Comparison of ENCODE assay signal across 15 cellular contexts in genomic region chr12:65632131-65632855, GRCh38.
A peak's percentile ranks its signal among the peaks of the same experiment; 100 is the strongest.
DNase-seq lines count a peak whose midpoint lies in the region; ATAC-seq and TF ChIP-seq lines count a peak whose summit lies in the region.
"Had no signal": no experiment of that assay in that cellular context is flagged by ENCODE, and none has a peak within 500 bp of the region (broad histone marks: within the 10 kb centered on the region; RNA-seq: fewer than 3 reads in every experiment).

No MANE protein-coding gene starts in this region.

- H3K4me2 ChIP-seq in GM23338 (no peak overlapping the region), SK-N-SH (peak overlapping the region; percentile 61)

- DNase-seq in GM23338 (ENCODE audit: low spot score) (no peak), SK-N-SH (no peak), fibroblast of peridontal ligament (ENCODE audit: extremely low read depth) (peak; percentile 59), osteocyte (ENCODE audit: extremely low spot score, unreplicated experiment) (no peak), COLO668 (lab: John Stamatoyannopoulos, UW; ENCODE audit: unreplicated experiment) (no peak), upper lobe of right lung (no peak), NCI-H748 (lab: John Stamatoyannopoulos, UW; ENCODE audit: unreplicated experiment) (no peak), SW 1271 (lab: John Stamatoyannopoulos, UW) (no peak)
- DNase-seq: activated CD4-positive, alpha-beta T cell treated with anti-CD3 and anti-CD28 coated beads, Interleukin-2, amount 10 ng/mL, durations not matched to agents 7 days and 5 days; stimulated activated CD4-positive, alpha-beta T cell treated with anti-CD3 and anti-CD28 coated beads, Interleukin-2, amount 100 ng/mL, for 24 hours; stimulated activated naive B cell treated with anti-CD40 and anti-IgM and Interleukin-4, amounts not matched to agents 10 μg/mL and 1 μg/mL and 100 μg/mL, for 72 hours had no signal

- POLR2A ChIA-PET in SK-N-SH (lab: Yijun Ruan, JAX), result no interaction called here

- 18% methylated on average over 5 of the region's 5 CpGs for WGBS in SK-N-SH (ENCODE audit: low lambda C conversion rate)

- H3K36me3 Mint-ChIP-seq in GM23338 (ENCODE audit: low read depth) (no peaks in the 10 kb centered on the region), osteocyte (ENCODE audit: unreplicated experiment) (no peaks in the 10 kb centered on the region)
- H3K36me3 Mint-ChIP-seq: mesothelial cell of epicardium; stimulated activated naive B cell treated with anti-CD40 and anti-IgM and Interleukin-4, amounts not matched to agents 10 μg/mL and 1 μg/mL and 100 μg/mL, for 72 hours had no signal

- H3K4me1 ChIP-seq in GM23338 (ENCODE audit: insufficient read depth) (no peaks in the 10 kb centered on the region), SK-N-SH (ENCODE audit: control insufficient read depth in 1 of 2, insufficient read depth in 2 of 2, low read depth in 1 of 2, low read length in 1 of 2) (peaks cover 0 to 63% of the 10 kb centered on the region in 2 experiments; a peak in 2 of 4 replicates), upper lobe of right lung (no peaks in the 10 kb centered on the region)
- H3K4me1 ChIP-seq: HAP-1 had no signal

- H3K9me3 Mint-ChIP-seq in GM23338, result no peaks in the 10 kb centered on the region
- H3K9me3 Mint-ChIP-seq in osteocyte (ENCODE audit: unreplicated experiment), result no peaks in the 10 kb centered on the region
- H3K9me3 Mint-ChIP-seq: activated CD4-positive, alpha-beta T cell treated with anti-CD3 and anti-CD28 coated beads, Interleukin-2, amount 10 ng/mL, durations not matched to agents 7 days and 5 days; T-helper 1 cell treated with Interleukin-12 subunit alpha and Interleukin-12 subunit beta and Interleukin-4 antibody, amounts not matched to agents 30 μg/mL and 1 μg/mL, for 36 hours had no signal

- H4K20me1 ChIP-seq in GM23338 (replicated peaks; ENCODE audit: insufficient read depth), result no peaks in the 10 kb centered on the region
- H4K20me1 ChIP-seq in SK-N-SH (ENCODE audit: insufficient read depth), result no peaks in the 10 kb centered on the region

- H3K36me3 ChIP-seq in GM23338 (ENCODE audit: insufficient read depth), result no peaks in the 10 kb centered on the region
- H3K36me3 ChIP-seq in SK-N-SH (replicated peaks in 1 of 2; ENCODE audit: control insufficient read depth in 1 of 2, insufficient read depth in 2 of 2, low read length in 1 of 2), result peaks cover 6 to 47% of the 10 kb centered on the region in 2 experiments
- no peaks in the 10 kb centered on the region for H3K36me3 ChIP-seq in upper lobe of right lung
- H3K36me3 ChIP-seq: ascending aorta, HAP-1 had no signal

- no peak for TF ChIP-seq RAD21 in SK-N-SH (IDR thresholded peaks at IDR 0.05; ENCODE audit: low read length)

- H3K9me3 ChIP-seq in SK-N-SH, result no peaks in the 10 kb centered on the region
- no peaks in the 10 kb centered on the region for H3K9me3 ChIP-seq in upper lobe of right lung
- H3K9me3 ChIP-seq: ascending aorta, HAP-1 had no signal

- no peaks in the 10 kb centered on the region for H3F3A ChIP-seq in GM23338 (replicated peaks; ENCODE audit: low read depth)
- peaks cover 69% of the 10 kb centered on the region for H3F3A ChIP-seq in SK-N-SH (replicated peaks; ENCODE audit: insufficient read depth)

- H2AFZ ChIP-seq in GM23338, result 0 out of 2 replicates have a peak overlapping the region, but pooled peaks have one; percentile 32
- H2AFZ ChIP-seq in SK-N-SH (ENCODE audit: low read depth), result no peak overlapping the region

- peaks cover 5% of the 10 kb centered on the region; the same call in 2 of the 3 replicates for H3K4me1 Mint-ChIP-seq in GM23338
- peaks cover 49% of the 10 kb centered on the region for H3K4me1 Mint-ChIP-seq in osteocyte (ENCODE audit: unreplicated experiment)
- H3K4me1 Mint-ChIP-seq: activated CD4-positive, alpha-beta T cell treated with anti-CD3 and anti-CD28 coated beads, Interleukin-2, amount 10 ng/mL, durations not matched to agents 7 days and 5 days; stimulated activated naive B cell treated with anti-CD40 and anti-IgM and Interleukin-4, amounts not matched to agents 10 μg/mL and 1 μg/mL and 100 μg/mL, for 72 hours had no signal

- no peaks in the 10 kb centered on the region for H3K27me3 Mint-ChIP-seq in GM23338 (ENCODE audit: insufficient read depth, low read depth, poor library complexity)
- no peaks in the 10 kb centered on the region for H3K27me3 Mint-ChIP-seq in osteocyte (ENCODE audit: unreplicated experiment)
- H3K27me3 Mint-ChIP-seq: activated CD4-positive, alpha-beta T cell treated with anti-CD3 and anti-CD28 coated beads, Interleukin-2, amount 10 ng/mL, durations not matched to agents 7 days and 5 days had no signal

- TF ChIP-seq EP300 in SK-N-SH (IDR thresholded peaks at IDR 0.05; ENCODE audit: borderline replicate concordance in 1 of 2, low read depth in 1 of 2, low read length in 1 of 2), result no peak

- H3K4me3 ChIP-seq in GM23338 (no peak overlapping the region), SK-N-SH (ENCODE audit: low read depth in 2 of 2, low read length in 1 of 2) (no peak overlapping the region), upper lobe of right lung (no peak overlapping the region)
- H3K4me3 ChIP-seq: ascending aorta, HAP-1 had no signal

- TF ChIP-seq CTCF in GM23338 (conservative IDR thresholded peaks at IDR 0.05; ENCODE audit: low read depth in 2 of 2), result no peak
- TF ChIP-seq CTCF in SK-N-SH (IDR thresholded peaks at IDR 0.05), result no peak
- no peak for TF ChIP-seq CTCF in osteocyte (IDR thresholded peaks at IDR 0.05)
- no peak for TF ChIP-seq CTCF in upper lobe of right lung (IDR thresholded peaks at IDR 0.05)

- H3K79me2 ChIP-seq in GM23338 (replicated peaks; ENCODE audit: insufficient read depth) (no peaks in the 10 kb centered on the region), SK-N-SH (ENCODE audit: insufficient read depth) (peaks cover 73% of the 10 kb centered on the region)

- no peaks in the 10 kb centered on the region for H3K27me3 ChIP-seq in GM23338 (ENCODE audit: insufficient read depth)
- H3K27me3 ChIP-seq in SK-N-SH (ENCODE audit: insufficient read depth), result no peaks in the 10 kb centered on the region
- no peaks in the 10 kb centered on the region for H3K27me3 ChIP-seq in upper lobe of right lung
- H3K27me3 ChIP-seq: ascending aorta had no signal

- H3K4me3 Mint-ChIP-seq in GM23338 (no peak overlapping the region), osteocyte (ENCODE audit: unreplicated experiment) (no peak overlapping the region)
- H3K4me3 Mint-ChIP-seq: activated CD4-positive, alpha-beta T cell treated with anti-CD3 and anti-CD28 coated beads, Interleukin-2, amount 10 ng/mL, durations not matched to agents 7 days and 5 days; mesothelial cell of epicardium; stimulated activated naive B cell treated with anti-CD40 and anti-IgM and Interleukin-4, amounts not matched to agents 10 μg/mL and 1 μg/mL and 100 μg/mL, for 72 hours; T-helper 1 cell treated with Interleukin-12 subunit alpha and Interleukin-12 subunit beta and Interleukin-4 antibody, amounts not matched to agents 30 μg/mL and 1 μg/mL, for 36 hours had no signal

- H3K27ac ChIP-seq in GM23338 (ENCODE audit: low read depth), result no peak overlapping the region
- H3K27ac ChIP-seq in SK-N-SH (ENCODE audit: low read depth in 2 of 2, low read length in 1 of 2), result peak overlapping the region; percentile 78 to 100
- H3K27ac ChIP-seq in upper lobe of right lung, result no peak overlapping the region

- ATAC-seq in GM23338 (no peak), upper lobe of right lung (no peak)
- ATAC-seq: stimulated activated naive B cell treated with anti-CD40 and anti-IgM and Interleukin-4, amounts not matched to agents 10 μg/mL and 1 μg/mL and 100 μg/mL, for 72 hours had no signal

- intact Hi-C loops in upper lobe of right lung (cut with DNase I), result no loop called here

- H3K9ac ChIP-seq in SK-N-SH, result peak overlapping the region; percentile 82

- H3K9me2 ChIP-seq in GM23338 (ENCODE audit: insufficient read depth), result 0 out of 2 replicates have a peak, but pooled peaks cover 3% of the 10 kb centered on the region
- no peaks in the 10 kb centered on the region for H3K9me2 ChIP-seq in SK-N-SH

- CTCF ChIA-PET in SK-N-SH (lab: Yijun Ruan, JAX), result no interaction called here

- no peak overlapping the region for H3K27ac Mint-ChIP-seq in GM23338
- H3K27ac Mint-ChIP-seq in osteocyte (ENCODE audit: unreplicated experiment), result peak overlapping the region; percentile 92
- H3K27ac Mint-ChIP-seq: activated CD4-positive, alpha-beta T cell treated with anti-CD3 and anti-CD28 coated beads, Interleukin-2, amount 10 ng/mL, durations not matched to agents 7 days and 5 days; mesothelial cell of epicardium; stimulated activated naive B cell treated with anti-CD40 and anti-IgM and Interleukin-4, amounts not matched to agents 10 μg/mL and 1 μg/mL and 100 μg/mL, for 72 hours; T-helper 1 cell treated with Interleukin-12 subunit alpha and Interleukin-12 subunit beta and Interleukin-4 antibody, amounts not matched to agents 30 μg/mL and 1 μg/mL, for 36 hours had no signal

TF ChIP-seq in GM23338, 12 proteins besides CTCF, POLR2A, EP300 and RAD21 (continues in another document):
- no peak for TF ChIP-seq EZH2phosphoT487 (IDR thresholded peaks at IDR 0.05; ENCODE audit: unreplicated experiment)

TF ChIP-seq in SK-N-SH, 30 proteins besides CTCF, POLR2A, EP300 and RAD21:
- TF ChIP-seq JUND (IDR thresholded peaks at IDR 0.05) (no peak), NRF1 (IDR thresholded peaks at IDR 0.05; ENCODE audit: low read depth, low read length) (no peak), RFX5 (IDR thresholded peaks at IDR 0.05; ENCODE audit: low read length) (no peak), FOXJ3 (CRISPR knock-in tag; IDR thresholded peaks at IDR 0.05) (no peak), TEAD4 (IDR thresholded peaks at IDR 0.05; ENCODE audit: borderline replicate concordance, insufficient read depth) (no peak), RXRA (IDR thresholded peaks at IDR 0.05; ENCODE audit: borderline replicate concordance, low read depth) (no peak)
- TF ChIP-seq, protein P1, sequence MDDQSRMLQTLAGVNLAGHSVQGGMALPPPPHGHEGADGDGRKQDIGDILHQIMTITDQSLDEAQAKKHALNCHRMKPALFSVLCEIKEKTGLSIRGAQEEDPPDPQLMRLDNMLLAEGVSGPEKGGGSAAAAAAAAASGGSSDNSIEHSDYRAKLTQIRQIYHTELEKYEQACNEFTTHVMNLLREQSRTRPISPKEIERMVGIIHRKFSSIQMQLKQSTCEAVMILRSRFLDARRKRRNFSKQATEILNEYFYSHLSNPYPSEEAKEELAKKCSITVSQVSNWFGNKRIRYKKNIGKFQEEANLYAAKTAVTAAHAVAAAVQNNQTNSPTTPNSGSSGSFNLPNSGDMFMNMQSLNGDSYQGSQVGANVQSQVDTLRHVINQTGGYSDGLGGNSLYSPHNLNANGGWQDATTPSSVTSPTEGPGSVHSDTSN (IDR thresholded peaks at IDR 0.05), result no peak
- TF ChIP-seq, protein P2, sequence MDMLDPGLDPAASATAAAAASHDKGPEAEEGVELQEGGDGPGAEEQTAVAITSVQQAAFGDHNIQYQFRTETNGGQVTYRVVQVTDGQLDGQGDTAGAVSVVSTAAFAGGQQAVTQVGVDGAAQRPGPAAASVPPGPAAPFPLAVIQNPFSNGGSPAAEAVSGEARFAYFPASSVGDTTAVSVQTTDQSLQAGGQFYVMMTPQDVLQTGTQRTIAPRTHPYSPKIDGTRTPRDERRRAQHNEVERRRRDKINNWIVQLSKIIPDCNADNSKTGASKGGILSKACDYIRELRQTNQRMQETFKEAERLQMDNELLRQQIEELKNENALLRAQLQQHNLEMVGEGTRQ (IDR thresholded peaks at IDR 0.05; ENCODE audit: borderline replicate concordance, low read depth, low read length), result no peak
TF ChIP-seq in SK-N-SH: peak in this region for 0.

Comparison
In these comparisons a context has a peak if more than half of its experiments do, and no peak if none do; other contexts are left out.
1. H3K27ac ChIP-seq: peak in SK-N-SH (2 of 2); none in GM23338 (single experiment) and upper lobe of right lung (single experiment).